ENCODE assay signal across 1 cellular context in genomic region chr10:79404690-79405131, GRCh38.
TF ChIP-seq lines count a peak whose summit lies in the region.

No MANE protein-coding gene starts in this region.

TF ChIP-seq in IMR-90, 13 proteins besides CTCF, POLR2A, EP300 and RAD21:
- TF ChIP-seq FOS (IDR thresholded peaks at IDR 0.05; ENCODE audit: low read depth, low read length) (no peak), MAFK (IDR thresholded peaks at IDR 0.05; ENCODE audit: low read depth, low read length) (no peak), BHLHE40 (IDR thresholded peaks at IDR 0.05; ENCODE audit: low read depth, low read length) (no peak)
TF ChIP-seq in IMR-90: peak in this region for 0.
